21 cellular contexts compared by ENCODE assay signal in genomic region chr15:69085325-69086081, GRCh38.
"Had no signal": no experiment of that assay in that cellular context is flagged by ENCODE, and none has a peak within 500 bp of the region (broad histone marks: within the 10 kb centered on the region; RNA-seq: fewer than 3 reads in every experiment).

No MANE protein-coding gene starts in this region.

- H3K4me3 Mint-ChIP-seq: immature natural killer cell; memory B cell; naive B cell; stimulated activated naive B cell treated with anti-CD40 and anti-IgM and Interleukin-4, amounts not matched to agents 10 μg/mL and 1 μg/mL and 100 μg/mL, for 72 hours had no signal

- H3K9ac ChIP-seq: parathyroid adenoma had no signal

- H3K9me3 Mint-ChIP-seq: activated naive CD4-positive, alpha-beta T cell treated with anti-CD3 and anti-CD28 coated beads, Interleukin-2, amount 50 U/mL, for 72 hours; immature natural killer cell; memory B cell; stimulated activated naive B cell treated with anti-CD40 and anti-IgM and Interleukin-4, amounts not matched to agents 10 μg/mL and 1 μg/mL and 100 μg/mL, for 72 hours had no signal

- H3K79me2 ChIP-seq: parathyroid adenoma had no signal

- H3K27ac ChIP-seq: adrenal gland, coronary artery, parathyroid adenoma, sigmoid colon, tibial artery, WERI-Rb-1 had no signal

- H3K27ac Mint-ChIP-seq: activated naive CD4-positive, alpha-beta T cell treated with anti-CD3 and anti-CD28 coated beads, Interleukin-2, amount 50 U/mL, for 72 hours; immature natural killer cell; memory B cell; stimulated activated naive B cell treated with anti-CD40 and anti-IgM and Interleukin-4, amounts not matched to agents 10 μg/mL and 1 μg/mL and 100 μg/mL, for 72 hours had no signal

- ATAC-seq: activated naive CD4-positive, alpha-beta T cell treated with anti-CD3 and anti-CD28 coated beads, Interleukin-2, amount 50 U/mL, for 72 hours; gastrocnemius medialis; mucosa of descending colon; stimulated activated naive B cell treated with anti-CD40 and anti-IgM and Interleukin-4, amounts not matched to agents 10 μg/mL and 1 μg/mL and 100 μg/mL, for 72 hours had no signal

- H3K27me3 ChIP-seq: adrenal gland, breast epithelium, gastrocnemius medialis had no signal

- H3K36me3 Mint-ChIP-seq: activated naive CD4-positive, alpha-beta T cell treated with anti-CD3 and anti-CD28 coated beads, Interleukin-2, amount 50 U/mL, for 72 hours; immature natural killer cell; memory B cell; naive B cell; stimulated activated naive B cell treated with anti-CD40 and anti-IgM and Interleukin-4, amounts not matched to agents 10 μg/mL and 1 μg/mL and 100 μg/mL, for 72 hours had no signal

- FAIRE-seq: astrocyte, urothelium cell line had no signal

- H3K9me3 ChIP-seq: adrenal gland, breast epithelium, gastrocnemius medialis, mucosa of descending colon, sigmoid colon, tibial artery had no signal

- H3K36me3 ChIP-seq: adrenal gland, breast epithelium, gastrocnemius medialis, sigmoid colon, tibial artery, WERI-Rb-1 had no signal

- H3K4me3 ChIP-seq: adrenal gland, breast epithelium, coronary artery, gastrocnemius medialis, mucosa of descending colon, sigmoid colon, tibial artery had no signal

- H3K4me1 Mint-ChIP-seq: immature natural killer cell, memory B cell, naive B cell had no signal

- H2AFZ ChIP-seq: parathyroid adenoma had no signal

- DNase-seq: activated CD4-positive, alpha-beta T cell treated with anti-CD3 and anti-CD28 coated beads, Interleukin-2, amount 50 U/mL, for 4 hours; activated gamma-delta T cell treated with Interleukin-2 at 50 U/mL for 16 hours; adrenal gland; erythroblast; gastrocnemius medialis; head of caudate nucleus; immature natural killer cell; mucosa of descending colon; naive B cell; sigmoid colon; stimulated activated CD4-positive, alpha-beta T cell treated with anti-CD3 and anti-CD28 coated beads, Interleukin-4, amount 100 ng/mL, for 4 hours; stimulated activated naive B cell treated with anti-CD40 and anti-IgM and Interleukin-4, amounts not matched to agents 10 μg/mL and 1 μg/mL and 100 μg/mL, for 72 hours; tibial artery; WERI-Rb-1 had no signal
